In the genomic region with DNA sequence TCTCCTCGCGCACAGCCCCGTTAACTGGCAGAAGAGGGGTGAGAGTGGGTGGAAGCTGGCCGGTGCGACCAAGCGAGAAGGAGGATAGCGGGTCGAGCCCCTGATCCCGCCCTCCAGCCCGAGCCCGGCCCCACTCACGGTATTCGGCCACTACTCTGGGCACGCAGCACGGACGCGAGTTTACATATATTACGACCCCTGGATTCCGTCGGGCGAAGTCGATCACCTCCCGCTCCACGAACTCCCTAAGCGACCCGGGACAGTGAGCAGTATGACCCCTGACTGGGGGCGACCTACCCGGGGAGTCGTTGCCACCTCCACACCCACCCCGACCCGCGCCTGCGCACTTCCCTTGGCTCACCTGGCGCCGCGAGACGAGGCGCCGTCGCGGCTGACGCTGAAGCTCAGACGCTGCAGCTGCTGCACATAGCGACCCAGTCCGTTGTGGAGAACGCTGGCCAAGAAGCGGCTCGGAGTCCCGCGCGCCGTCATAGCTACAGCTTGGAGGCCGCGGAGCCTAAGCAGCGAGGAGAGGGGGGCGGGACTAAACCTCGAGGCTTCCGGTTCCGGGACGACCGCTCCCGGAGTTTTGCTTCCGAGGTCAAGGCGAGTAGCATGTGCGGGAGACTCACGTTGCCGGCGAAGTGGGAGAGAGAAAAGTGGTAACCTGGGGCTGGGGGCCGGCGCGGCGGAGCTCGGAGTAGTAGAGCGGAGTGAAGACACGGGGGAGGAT, we compare ENCODE assay signal across 8 cellular contexts. TPM values are rescaled to one million over a fixed set of nuclear protein-coding genes. Genes with fewer than 3 reads are reported as not detected.
DNase-seq lines count a peak whose midpoint lies in the region; ATAC-seq and TF ChIP-seq lines count a peak whose summit lies in the region.

A gene (minus strand): TSS at position 546 of the 733 bp plus-strand sequence. CDS start 54 bp downstream, at position 492.
A gene (plus strand): TSS at position 592 of the 733 bp plus-strand sequence. CDS start 668 bp downstream, outside the sequence.

- peak within 1 kb of the TSS; percentile 95 for H3K4me3 Mint-ChIP-seq in activated CD4-positive, alpha-beta T cell treated with anti-CD3 and anti-CD28 coated beads, Interleukin-2, amount 10 ng/mL, durations not matched to agents 24 days and 14 days

- H3K27me3 ChIP-seq in colonic mucosa = no peaks in the 10 kb centered on the region

- DNase-seq in AG10803 (ENCODE audit: low read depth) (peak; percentile 61), NCI-H510A treated with DMSO at 0.1 percent for 48 hours (lab: John Stamatoyannopoulos, UW) (peak; percentile 68), colonic mucosa (peak; percentile 91), left kidney (ENCODE audit: low read depth, low spot score) (peak; percentile 94)
- DNase-seq in activated CD4-positive, alpha-beta T cell treated with anti-CD3 and anti-CD28 coated beads, Interleukin-2, amount 10 ng/mL, durations not matched to agents 24 days and 14 days = peak; percentile 96
- DNase-seq in stimulated activated CD4-positive, alpha-beta T cell treated with anti-CD3 and anti-CD28 coated beads, Interleukin-1b, Interleukin-23, amount 100 ng/mL, for 4 hours (ENCODE audit: low read depth in 2 of 2) = peak; percentile 78 to 79

- peak within 1 kb of the TSS; percentile 84 for H3K27ac ChIP-seq in colonic mucosa

- H3K27me3 Mint-ChIP-seq in activated CD4-positive, alpha-beta T cell treated with anti-CD3 and anti-CD28 coated beads, Interleukin-2, amount 10 ng/mL, durations not matched to agents 24 days and 14 days = no peaks in the 10 kb centered on the region

- peaks cover 6% of the 10 kb centered on the region for H3K4me1 ChIP-seq in colonic mucosa

- H3K9me3 Mint-ChIP-seq in activated CD4-positive, alpha-beta T cell treated with anti-CD3 and anti-CD28 coated beads, Interleukin-2, amount 10 ng/mL, durations not matched to agents 24 days and 14 days = no peaks in the 10 kb centered on the region

- TF ChIP-seq CTCF in AG10803 (conservative IDR thresholded peaks at IDR 0.05; ENCODE audit: low read length) = no peak
- no peak for TF ChIP-seq CTCF in colonic mucosa (IDR thresholded peaks at IDR 0.05)

- H3K36me3 ChIP-seq in colonic mucosa = no peaks in the 10 kb centered on the region

- H3K27ac Mint-ChIP-seq in activated CD4-positive, alpha-beta T cell treated with anti-CD3 and anti-CD28 coated beads, Interleukin-2, amount 10 ng/mL, durations not matched to agents 24 days and 14 days = peak within 1 kb of the TSS; percentile 85

- H3K4me3 ChIP-seq in AG10803 (ENCODE audit: low read length) = peak within 1 kb of the TSS; percentile 98
- H3K4me3 ChIP-seq in colonic mucosa = peak within 1 kb of the TSS; percentile 86

- no peaks in the 10 kb centered on the region for H3K9me3 ChIP-seq in colonic mucosa

- H3K36me3 Mint-ChIP-seq in activated CD4-positive, alpha-beta T cell treated with anti-CD3 and anti-CD28 coated beads, Interleukin-2, amount 10 ng/mL, durations not matched to agents 24 days and 14 days (ENCODE audit: low read depth) = peaks cover 33% of the 10 kb centered on the region

- ATAC-seq in GM18907 (IDR thresholded peaks at IDR 0.05; ENCODE audit: unreplicated experiment) = peak; percentile 77
- ATAC-seq in HG03139 (IDR thresholded peaks at IDR 0.05; ENCODE audit: unreplicated experiment) = peak; percentile 76

- peaks cover 27% of the 10 kb centered on the region for H3K4me1 Mint-ChIP-seq in activated CD4-positive, alpha-beta T cell treated with anti-CD3 and anti-CD28 coated beads, Interleukin-2, amount 10 ng/mL, durations not matched to agents 24 days and 14 days

- H3K9ac ChIP-seq in colonic mucosa (ENCODE audit: low read depth in 2 of 2, low read length in 2 of 2) = peak within 1 kb of the TSS; percentile 75 to 85

- intact Hi-C loops in activated CD4-positive, alpha-beta T cell treated with anti-CD3 and anti-CD28 coated beads, Interleukin-2, amount 10 ng/mL, durations not matched to agents 24 days and 14 days (cut with micrococcal nuclease) = loop anchor here (1.0 to 2.0 kb wide), 2 partner anchors 10 to 74 kb away; a partner anchor contains a TSS
- intact Hi-C loops in colonic mucosa (cut with DNase I) = no loop called here

RNA-seq across cellular contexts. Expression of the first gene that starts in this region (rescaled TPM):
- total RNA-seq in activated CD4-positive, alpha-beta T cell treated with anti-CD3 and anti-CD28 coated beads, Interleukin-2, amount 10 ng/mL, durations not matched to agents 24 days and 14 days = 53.4 and 59.5 TPM in 2 replicates
- 100 to 1,000 TPM in 1 of 2 donors, 10 to 100 TPM in 1; 71.5 to 105 TPM for total RNA-seq in colonic mucosa

RNA-seq across cellular contexts. Expression of the second gene that starts in this region (rescaled TPM):
- 41.1 and 42.1 TPM in 2 replicates for total RNA-seq in activated CD4-positive, alpha-beta T cell treated with anti-CD3 and anti-CD28 coated beads, Interleukin-2, amount 10 ng/mL, durations not matched to agents 24 days and 14 days
- 10 to 100 TPM in 1 of 2 donors, 1 to 10 TPM in 1; 4.6 to 11.4 TPM for total RNA-seq in colonic mucosa

Comparison
In these comparisons a context has a peak if more than half of its experiments do, and no peak if none do; other contexts are left out.
1. Peak in every context shown above with its lines: DNase-seq, ATAC-seq, H3K4me3 ChIP-seq and H3K27ac ChIP-seq.